In genomic region chr12:116459011-116459410, GRCh38 we compare ENCODE assay signal across 21 cellular contexts.
"Had no signal": no experiment of that assay in that cellular context is flagged by ENCODE, and none has a peak within 500 bp of the region (broad histone marks: within the 10 kb centered on the region; RNA-seq: fewer than 3 reads in every experiment).

No MANE protein-coding gene starts in this region.

- H3K36me3 Mint-ChIP-seq: activated naive CD4-positive, alpha-beta T cell treated with anti-CD3 and anti-CD28 coated beads, Interleukin-2, amount 50 U/mL, for 24 hours; immature natural killer cell; naive B cell had no signal

- H3K9me3 Mint-ChIP-seq: activated naive CD4-positive, alpha-beta T cell treated with anti-CD3 and anti-CD28 coated beads, Interleukin-2, amount 50 U/mL, for 24 hours; immature natural killer cell; naive B cell had no signal

- H3K27ac Mint-ChIP-seq: activated naive CD4-positive, alpha-beta T cell treated with anti-CD3 and anti-CD28 coated beads, Interleukin-2, amount 50 U/mL, for 24 hours; immature natural killer cell had no signal

- H3K4me3 Mint-ChIP-seq: activated naive CD4-positive, alpha-beta T cell treated with anti-CD3 and anti-CD28 coated beads, Interleukin-2, amount 50 U/mL, for 24 hours; immature natural killer cell had no signal

- H3K4me3 ChIP-seq: adrenal gland, breast epithelium, coronary artery, left ventricle myocardium inferior, pancreas, sigmoid colon had no signal

- H3K27me3 Mint-ChIP-seq: activated naive CD4-positive, alpha-beta T cell treated with anti-CD3 and anti-CD28 coated beads, Interleukin-2, amount 50 U/mL, for 24 hours had no signal

- ATAC-seq: pancreas had no signal

- H3K27ac ChIP-seq: adrenal gland, coronary artery, left ventricle myocardium inferior, pancreas, VCaP had no signal

- DNase-seq: activated CD4-positive, alpha-beta T cell treated with anti-CD3 and anti-CD28 coated beads, Interleukin-2, amount 50 U/mL, for 48 hours; activated gamma-delta T cell; adrenal gland; erythroblast; foreskin melanocyte; head of caudate nucleus; immature natural killer cell; kidney glomerular epithelial cell; left ventricle myocardium inferior; mammary epithelial cell; naive B cell; pancreas; sigmoid colon; stimulated activated CD4-positive, alpha-beta T cell treated with anti-CD3 and anti-CD28 coated beads, Interleukin-4, amount 100 ng/mL, for 4 hours; stimulated activated naive CD4-positive, alpha-beta T cell had no signal

- FAIRE-seq: astrocyte, endometrium, pancreas had no signal

- H3K9me3 ChIP-seq: adrenal gland, breast epithelium, left ventricle myocardium inferior, pancreas, sigmoid colon had no signal

- H3K36me3 ChIP-seq: adrenal gland, breast epithelium, left ventricle myocardium inferior, pancreas, sigmoid colon had no signal

- H3K27me3 ChIP-seq: adrenal gland, breast epithelium, pancreas, sigmoid colon had no signal

- H3K4me1 Mint-ChIP-seq: activated naive CD4-positive, alpha-beta T cell treated with anti-CD3 and anti-CD28 coated beads, Interleukin-2, amount 50 U/mL, for 24 hours; immature natural killer cell had no signal
